8 cellular contexts compared by ENCODE assay signal in genomic region chr3:111073186-111073585, GRCh38. TPM values are rescaled to one million over a fixed set of nuclear protein-coding genes. Genes with fewer than 3 reads are reported as not detected.
DNase-seq lines count a peak whose midpoint lies in the region; ATAC-seq and TF ChIP-seq lines count a peak whose summit lies in the region.

No MANE protein-coding gene starts in this region.

- H3K27me3 ChIP-seq in BJ (ENCODE audit: control insufficient read depth, insufficient read depth, low read length) (no peaks in the 10 kb centered on the region), MM.1S (replicated peaks; ENCODE audit: insufficient read depth, low read length) (no peaks in the 10 kb centered on the region), endodermal cell (ENCODE audit: control insufficient read depth, insufficient read depth, low read length, poor library complexity, severe bottlenecking) (peaks cover 58% of the 10 kb centered on the region), neural cell (ENCODE audit: insufficient read depth, low read depth, low read length) (peaks cover 23% of the 10 kb centered on the region)

- TF ChIP-seq EP300 in neural cell (conservative IDR thresholded peaks at IDR 0.05; ENCODE audit: poor library complexity, severe bottlenecking): no peak

- POLR2A ChIA-PET in BJ (lab: Charles Lee): no interaction called here

- H3K36me3 Mint-ChIP-seq in endodermal cell (ENCODE audit: low read depth): no peaks in the 10 kb centered on the region

- H3K4me2 ChIP-seq in MM.1S (ENCODE audit: low read depth, low read length) (peak overlapping the region; percentile 86), neural cell (ENCODE audit: low read length) (peak overlapping the region; percentile 93)

- no peak for DNase-seq in BJ (ENCODE audit: low read depth)
- no peak for DNase-seq in MM.1S
- no peak for DNase-seq in endodermal cell
- DNase-seq in NCI-H146 treated with DMSO at 0.1 percent for 48 hours (lab: John Stamatoyannopoulos, UW; ENCODE audit: unreplicated experiment): no peak
- DNase-seq in HPDE6-E6E7 (ENCODE audit: extremely low spot score): no peak

- peaks cover 24% of the 10 kb centered on the region for H3K4me1 Mint-ChIP-seq in endodermal cell

- TF ChIP-seq RAD21 in neural cell (conservative IDR thresholded peaks at IDR 0.05): no peak

- H3K9me3 Mint-ChIP-seq in endodermal cell: no peaks in the 10 kb centered on the region

- H3K9me3 ChIP-seq in MM.1S (replicated peaks; ENCODE audit: insufficient read depth, low read length): no peaks in the 10 kb centered on the region
- no peaks in the 10 kb centered on the region for H3K9me3 ChIP-seq in endodermal cell (ENCODE audit: control insufficient read depth, low read length)
- no peaks in the 10 kb centered on the region for H3K9me3 ChIP-seq in neural cell (ENCODE audit: low read length)

- H3K9me2 ChIP-seq in MM.1S (replicated peaks; ENCODE audit: insufficient read depth, low read length) (no peaks in the 10 kb centered on the region), neural cell (ENCODE audit: insufficient read depth, low read length) (no peaks in the 10 kb centered on the region)

- H3K4me3 ChIP-seq in BJ (ENCODE audit: low read depth, low read length) (peak overlapping the region; percentile 76), MM.1S (ENCODE audit: low read length) (peak overlapping the region; percentile 87), endodermal cell (ENCODE audit: low read length) (peak overlapping the region; percentile 79), neural cell (ENCODE audit: low read length) (peak overlapping the region; percentile 76)

- H3K36me3 ChIP-seq in BJ (ENCODE audit: control insufficient read depth, insufficient read depth, low read length): no peaks in the 10 kb centered on the region
- H3K36me3 ChIP-seq in MM.1S (replicated peaks; ENCODE audit: insufficient read depth, low read length): no peaks in the 10 kb centered on the region
- H3K36me3 ChIP-seq in endodermal cell (ENCODE audit: control insufficient read depth, insufficient read depth, low read length): no peaks in the 10 kb centered on the region
- no peaks in the 10 kb centered on the region for H3K36me3 ChIP-seq in neural cell (ENCODE audit: insufficient read depth, low read length)

- ATAC-seq in HG03460 (IDR thresholded peaks at IDR 0.05; ENCODE audit: unreplicated experiment) (no peak), HG03342 (IDR thresholded peaks at IDR 0.05; ENCODE audit: unreplicated experiment) (no peak)

- H3K27ac ChIP-seq in MM.1S (ENCODE audit: low read length) (no peak overlapping the region), endodermal cell (ENCODE audit: low read depth, low read length) (no peak overlapping the region), neural cell (ENCODE audit: low read length) (no peak overlapping the region)

- no peaks in the 10 kb centered on the region for H4K20me1 ChIP-seq in MM.1S (ENCODE audit: insufficient read depth, low read length)
- no peaks in the 10 kb centered on the region for H4K20me1 ChIP-seq in neural cell (ENCODE audit: insufficient read depth)

- H2AFZ ChIP-seq in MM.1S (ENCODE audit: low read length) (no peak overlapping the region), neural cell (ENCODE audit: low read depth, low read length) (no peak overlapping the region)

- H3F3A ChIP-seq in MM.1S (ENCODE audit: insufficient read depth, low read length) (0 out of 2 replicates have a peak, but pooled peaks cover 4% of the 10 kb centered on the region), neural cell (ENCODE audit: insufficient read depth, low read length, poor library complexity, severe bottlenecking) (no peaks in the 10 kb centered on the region)

- peak overlapping the region; percentile 72; the same call in 1 of the 2 replicates for H3K9ac ChIP-seq in MM.1S (ENCODE audit: low read length)
- H3K9ac ChIP-seq in endodermal cell (ENCODE audit: extremely low read depth, low read length, poor library complexity, severe bottlenecking): peak overlapping the region; percentile 24
- no peak overlapping the region for H3K9ac ChIP-seq in neural cell (ENCODE audit: low read length)

- H3K79me2 ChIP-seq in MM.1S (ENCODE audit: low read length): peaks cover 55% of the 10 kb centered on the region
- H3K79me2 ChIP-seq in neural cell (replicated peaks; ENCODE audit: insufficient read depth, low read length): peaks cover 57% of the 10 kb centered on the region

- no peak for TF ChIP-seq CTCF in BJ (IDR thresholded peaks at IDR 0.05; ENCODE audit: insufficient read depth, low read depth, low read length)
- TF ChIP-seq CTCF in MM.1S (IDR thresholded peaks at IDR 0.05; ENCODE audit: low read length): no peak
- no peak for TF ChIP-seq CTCF in endodermal cell (conservative IDR thresholded peaks at IDR 0.05)
- TF ChIP-seq CTCF in neural cell (IDR thresholded peaks at IDR 0.05; ENCODE audit: poor library complexity, severe bottlenecking): no peak

- H3K4me1 ChIP-seq in MM.1S (ENCODE audit: low read length): no peaks in the 10 kb centered on the region
- H3K4me1 ChIP-seq in endodermal cell (ENCODE audit: control insufficient read depth, insufficient read depth, low read length): no peaks in the 10 kb centered on the region

- peak overlapping the region; percentile 84 for H3K4me3 Mint-ChIP-seq in endodermal cell

- CTCF ChIA-PET in BJ (lab: Yijun Ruan, JAX): interaction anchor here (1.2 kb wide), 1 partner anchor 257 kb away, joined by 3 read pairs; no protein-coding TSS in a partner anchor

- H3K27me3 Mint-ChIP-seq in endodermal cell (ENCODE audit: insufficient read depth): peaks cover 51% of the 10 kb centered on the region

- H3K27ac Mint-ChIP-seq in endodermal cell: no peak overlapping the region

- WGBS in endodermal cell (ENCODE audit: insufficient coverage in 1 of 2, insufficient read length in 1 of 2), 2 experiments: 23 to 24% methylated on average over 4 to 5 of the region's 5 CpGs

TF ChIP-seq in neural cell, 6 proteins besides CTCF, POLR2A, EP300 and RAD21:
- no peak for TF ChIP-seq TAF1 (IDR thresholded peaks at IDR 0.05; ENCODE audit: low read depth)
- TF ChIP-seq REST (IDR thresholded peaks at IDR 0.05; ENCODE audit: borderline replicate concordance): no peak
- no peak for TF ChIP-seq POLR2AphosphoS5 (IDR thresholded peaks at IDR 0.05)
- no peak for TF ChIP-seq SMC3 (conservative IDR thresholded peaks at IDR 0.05; ENCODE audit: poor library complexity)
- no peak for TF ChIP-seq MXI1 (conservative IDR thresholded peaks at IDR 0.05; ENCODE audit: poor library complexity, severe bottlenecking)
- TF ChIP-seq EZH2 (IDR thresholded peaks at IDR 0.05; ENCODE audit: borderline replicate concordance, insufficient read depth, low read length, poor library complexity, severe bottlenecking): no peak

RNA-seq across cellular contexts. Expression of gene NECTIN3, which starts 1.6 kb away (rescaled TPM):
- 24.7 and 47.6 TPM in 2 replicates for polyA plus RNA-seq in BJ (2011; rRNA removed)
- polyA minus RNA-seq in BJ (2011; rRNA and poly(A)+ RNA removed): 28.8 and 33.1 TPM in 2 replicates
- total RNA-seq in endodermal cell: 10 to 100 TPM; 16.4 to 18.9 TPM
- polyA plus RNA-seq in endodermal cell (2013, experiment 1 of 2): 55.1 TPM
- 46.1 TPM for polyA plus RNA-seq in endodermal cell (2013, experiment 2 of 2)
- polyA plus RNA-seq in neural cell: 2.1 and 2.4 TPM in 2 replicates
- 23.1 and 25.4 TPM in 2 replicates for polyA minus RNA-seq in neural cell
